In genomic region chr17:16878084-16878483, GRCh38 we compare ENCODE assay signal across 16 cellular contexts.
"Had no signal": no experiment of that assay in that cellular context is flagged by ENCODE, and none has a peak within 500 bp of the region (broad histone marks: within the 10 kb centered on the region; RNA-seq: fewer than 3 reads in every experiment).

No MANE protein-coding gene starts in this region.

- H3K4me3 Mint-ChIP-seq: central memory CD8-positive, alpha-beta T cell; naive thymus-derived CD8-positive, alpha-beta T cell had no signal

- FAIRE-seq: small intestine had no signal

- H3K4me3 ChIP-seq: esophagus squamous epithelium, hepatocyte, mucosa of descending colon, testis, transverse colon had no signal

- H3K27me3 ChIP-seq: foreskin keratinocyte, hepatocyte, neutrophil, testis, transverse colon had no signal

- H3K4me1 ChIP-seq: esophagus squamous epithelium, foreskin keratinocyte, testis had no signal

- H3K9me3 ChIP-seq: neutrophil, testis, transverse colon had no signal

- H2AFZ ChIP-seq: hepatocyte had no signal

- H3K4me2 ChIP-seq: hepatocyte had no signal

- H3K27ac ChIP-seq: esophagus squamous epithelium, foreskin keratinocyte, hepatocyte, neutrophil, testis, transverse colon had no signal

- H3K36me3 ChIP-seq: esophagus squamous epithelium, neutrophil, transverse colon had no signal

- ATAC-seq: foreskin keratinocyte; mucosa of descending colon; naive thymus-derived CD8-positive, alpha-beta T cell; right cardiac atrium; stimulated activated naive CD8-positive, alpha-beta T cell treated with anti-CD3 and anti-CD28 coated beads, Interleukin-15, Interleukin-2, amounts not matched to agents 100 U/mL and 50 U/mL, for 24 hours had no signal

- H3K4me1 Mint-ChIP-seq: central memory CD8-positive, alpha-beta T cell; naive thymus-derived CD8-positive, alpha-beta T cell had no signal

- DNase-seq: cortex of kidney; effector memory CD4-positive, alpha-beta T cell; esophagus squamous epithelium; foreskin keratinocyte; mammary epithelial cell; naive thymus-derived CD8-positive, alpha-beta T cell; right cardiac atrium; small intestine; stimulated activated CD4-positive, alpha-beta T cell treated with anti-CD3 and anti-CD28 coated beads, Interleukin-2, amount 100 ng/mL, for 48 hours; stimulated activated naive CD8-positive, alpha-beta T cell treated with anti-CD3 and anti-CD28 coated beads, Interleukin-15, Interleukin-2, amounts not matched to agents 100 U/mL and 50 U/mL, for 24 hours; testis; transverse colon had no signal

- H3K9me3 Mint-ChIP-seq: central memory CD8-positive, alpha-beta T cell had no signal

- H3K27ac Mint-ChIP-seq: naive thymus-derived CD8-positive, alpha-beta T cell had no signal

- H3K79me2 ChIP-seq: hepatocyte had no signal
